ENCODE assay signal across 1 cellular context in genomic region chr6:108558372-108559096, GRCh38.
TF ChIP-seq lines count a peak whose summit lies in the region.

No MANE protein-coding gene starts in this region.

TF ChIP-seq in K562, 482 proteins besides CTCF, POLR2A, EP300 and RAD21 (continued from another document and continues in another):
- no peak for TF ChIP-seq MED1 (CRISPR knock-in tag; IDR thresholded peaks at IDR 0.05; ENCODE audit: borderline replicate concordance)
- peak; percentile 7; the same call in 1 of the 2 replicates for TF ChIP-seq RAD51 (IDR thresholded peaks at IDR 0.05; ENCODE audit: borderline replicate concordance, low read depth)
- peak; percentile 87 for TF ChIP-seq C11orf30 (IDR thresholded peaks at IDR 0.05; ENCODE audit: low read depth)
- TF ChIP-seq ZBTB33 (CRISPR knock-in tag; IDR thresholded peaks at IDR 0.05): no peak
- no peak for TF ChIP-seq NCOA1 (IDR thresholded peaks at IDR 0.05; ENCODE audit: low read depth)
- no peak for TF ChIP-seq HDAC1 (IDR thresholded peaks at IDR 0.05)
- no peak; the same call in 1 of the 2 replicates for TF ChIP-seq CBX1 (IDR thresholded peaks at IDR 0.05; ENCODE audit: low read depth)
- peak; percentile 57; the same call in 1 of the 2 replicates for TF ChIP-seq ZNF76 (CRISPR knock-in tag; IDR thresholded peaks at IDR 0.05; ENCODE audit: borderline replicate concordance)
- no peak for TF ChIP-seq ASH1L (IDR thresholded peaks at IDR 0.05; ENCODE audit: borderline replicate concordance, low read depth, partially characterized antibody)
- TF ChIP-seq, protein P1, sequence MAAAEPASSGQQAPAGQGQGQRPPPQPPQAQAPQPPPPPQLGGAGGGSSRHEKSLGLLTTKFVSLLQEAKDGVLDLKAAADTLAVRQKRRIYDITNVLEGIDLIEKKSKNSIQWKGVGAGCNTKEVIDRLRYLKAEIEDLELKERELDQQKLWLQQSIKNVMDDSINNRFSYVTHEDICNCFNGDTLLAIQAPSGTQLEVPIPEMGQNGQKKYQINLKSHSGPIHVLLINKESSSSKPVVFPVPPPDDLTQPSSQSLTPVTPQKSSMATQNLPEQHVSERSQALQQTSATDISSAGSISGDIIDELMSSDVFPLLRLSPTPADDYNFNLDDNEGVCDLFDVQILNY (CRISPR knock-in tag; IDR thresholded peaks at IDR 0.05): no peak
- peak; percentile 77 for TF ChIP-seq TFAP4 (CRISPR knock-in tag; IDR thresholded peaks at IDR 0.05; ENCODE audit: borderline replicate concordance)
- peak; percentile 80; the same call in 1 of the 2 replicates for TF ChIP-seq LCOR (CRISPR knock-in tag; IDR thresholded peaks at IDR 0.05)
- no peak for TF ChIP-seq ZBTB34 (CRISPR knock-in tag; IDR thresholded peaks at IDR 0.05)
- TF ChIP-seq NFE2L1 (tag; IDR thresholded peaks at IDR 0.05; ENCODE audit: borderline replicate concordance, low read depth): no peak
- TF ChIP-seq XRCC4 (IDR thresholded peaks at IDR 0.05; ENCODE audit: extremely low read depth, insufficient read depth, insufficient read length): no peak
- TF ChIP-seq ATF1 (CRISPR knock-in tag; IDR thresholded peaks at IDR 0.05): peak; percentile 81
- TF ChIP-seq ATF1 (tag; IDR thresholded peaks at IDR 0.05): peak; percentile 98
- no peak for TF ChIP-seq DLX4 (CRISPR knock-in tag; IDR thresholded peaks at IDR 0.05)
- TF ChIP-seq, protein P2, sequence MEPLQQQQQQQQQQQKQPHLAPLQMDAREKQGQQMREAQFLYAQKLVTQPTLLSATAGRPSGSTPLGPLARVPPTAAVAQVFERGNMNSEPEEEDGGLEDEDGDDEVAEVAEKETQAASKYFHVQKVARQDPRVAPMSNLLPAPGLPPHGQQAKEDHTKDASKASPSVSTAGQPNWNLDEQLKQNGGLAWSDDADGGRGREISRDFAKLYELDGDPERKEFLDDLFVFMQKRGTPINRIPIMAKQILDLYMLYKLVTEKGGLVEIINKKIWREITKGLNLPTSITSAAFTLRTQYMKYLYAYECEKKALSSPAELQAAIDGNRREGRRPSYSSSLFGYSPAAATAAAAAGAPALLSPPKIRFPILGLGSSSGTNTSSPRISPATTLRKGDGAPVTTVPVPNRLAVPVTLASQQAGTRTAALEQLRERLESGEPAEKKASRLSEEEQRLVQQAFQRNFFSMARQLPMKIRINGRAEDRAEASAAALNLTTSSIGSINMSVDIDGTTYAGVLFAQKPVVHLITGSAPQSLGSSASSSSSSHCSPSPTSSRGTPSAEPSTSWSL (CRISPR knock-in tag; IDR thresholded peaks at IDR 0.05; ENCODE audit: borderline replicate concordance): no peak
- TF ChIP-seq NR2C1 (IDR thresholded peaks at IDR 0.05): no peak
- no peak for TF ChIP-seq NR2C1 (tag; IDR thresholded peaks at IDR 0.05)
- TF ChIP-seq CBX8 (IDR thresholded peaks at IDR 0.05; ENCODE audit: borderline replicate concordance, extremely low read depth, low read depth, low read length, poor library complexity, severe bottlenecking): no peak
- TF ChIP-seq CTBP1 (IDR thresholded peaks at IDR 0.05; ENCODE audit: borderline replicate concordance): peak; percentile 2
- TF ChIP-seq, protein P3, sequence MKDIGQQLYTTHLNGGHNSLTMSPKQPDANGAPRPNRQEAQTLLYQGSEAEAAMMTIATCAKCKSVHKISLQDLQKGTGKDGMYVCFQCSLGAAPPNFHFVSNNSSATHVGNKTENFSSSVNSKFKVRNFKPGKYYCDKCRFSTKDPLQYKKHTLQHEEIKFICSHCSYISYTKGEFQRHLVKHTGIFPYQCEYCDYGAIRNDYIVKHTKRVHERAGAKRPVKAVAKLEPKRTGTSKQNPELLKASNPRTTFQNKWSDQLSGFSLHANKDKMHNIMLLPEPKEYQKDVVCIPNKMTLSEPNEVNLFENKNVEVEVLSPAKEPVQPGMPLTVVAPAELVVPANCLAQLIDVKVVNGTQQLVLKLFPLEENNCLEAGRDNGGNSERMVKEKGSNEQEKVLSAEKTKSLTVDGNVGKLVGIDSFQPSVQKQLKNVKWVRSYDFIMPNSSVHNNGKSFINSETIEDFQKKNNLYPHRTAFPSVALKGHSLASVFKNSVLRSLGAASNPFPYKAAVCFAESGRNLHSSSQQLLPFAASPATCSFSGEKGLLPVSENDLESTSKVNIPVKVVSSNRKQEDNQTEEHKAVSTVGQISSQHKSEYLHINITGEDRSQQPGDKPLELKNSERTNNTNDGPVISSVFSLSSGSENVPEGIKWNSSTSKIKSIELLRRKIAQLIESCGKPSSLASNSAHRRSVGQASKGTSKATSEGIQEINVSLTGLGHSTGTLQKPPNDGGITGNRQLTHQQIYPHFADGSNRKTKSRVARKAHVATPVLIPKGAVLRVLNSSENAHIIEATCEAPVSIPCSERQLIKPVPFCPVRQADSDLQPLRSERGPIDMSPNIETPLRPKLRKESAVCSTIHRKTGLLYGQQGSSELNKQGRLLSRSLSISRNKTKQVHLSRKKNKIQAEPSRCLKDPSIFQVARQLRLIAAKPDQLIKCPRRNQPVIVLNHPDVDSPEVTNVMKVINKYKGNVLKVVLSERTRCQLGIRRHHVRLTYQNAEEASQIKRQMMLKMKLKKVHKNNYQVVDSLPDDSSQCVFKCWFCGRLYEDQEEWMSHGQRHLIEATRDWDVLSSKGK (CRISPR knock-in tag; IDR thresholded peaks at IDR 0.05): no peak
- TF ChIP-seq MECOM (CRISPR knock-in tag; IDR thresholded peaks at IDR 0.05): no peak
- peak; percentile 91 for TF ChIP-seq CXXC5 (CRISPR knock-in tag; IDR thresholded peaks at IDR 0.05)
- TF ChIP-seq AFF1 (IDR thresholded peaks at IDR 0.05; ENCODE audit: low read depth in 1 of 2, partially characterized antibody in 2 of 2): no peak
- TF ChIP-seq TAF9B (IDR thresholded peaks at IDR 0.05; ENCODE audit: partially characterized antibody): peak; percentile 39
- TF ChIP-seq ZNF696 (CRISPR knock-in tag; conservative IDR thresholded peaks at IDR 0.05): no peak
- TF ChIP-seq GATAD2B (IDR thresholded peaks at IDR 0.05; ENCODE audit: borderline replicate concordance): peak; percentile 36; the same call in 1 of the 2 replicates
- no peak for TF ChIP-seq HDAC3 (IDR thresholded peaks at IDR 0.05; ENCODE audit: borderline replicate concordance, partially characterized antibody)
- TF ChIP-seq SRSF7 (optimal IDR thresholded peaks at IDR 0.05; ENCODE audit: low read depth, low read length): no peak
- peak; percentile 81 for TF ChIP-seq HIVEP1 (CRISPR knock-in tag; IDR thresholded peaks at IDR 0.05)
- no peak for TF ChIP-seq ZNF224 (CRISPR knock-in tag; IDR thresholded peaks at IDR 0.05)
- TF ChIP-seq ZFP30 (CRISPR knock-in tag; IDR thresholded peaks at IDR 0.05; ENCODE audit: borderline replicate concordance): no peak
- TF ChIP-seq TRIM28 (IDR thresholded peaks at IDR 0.05): no peak
- peak; percentile 83 for TF ChIP-seq EP400 (IDR thresholded peaks at IDR 0.05)
- TF ChIP-seq, protein P4, sequence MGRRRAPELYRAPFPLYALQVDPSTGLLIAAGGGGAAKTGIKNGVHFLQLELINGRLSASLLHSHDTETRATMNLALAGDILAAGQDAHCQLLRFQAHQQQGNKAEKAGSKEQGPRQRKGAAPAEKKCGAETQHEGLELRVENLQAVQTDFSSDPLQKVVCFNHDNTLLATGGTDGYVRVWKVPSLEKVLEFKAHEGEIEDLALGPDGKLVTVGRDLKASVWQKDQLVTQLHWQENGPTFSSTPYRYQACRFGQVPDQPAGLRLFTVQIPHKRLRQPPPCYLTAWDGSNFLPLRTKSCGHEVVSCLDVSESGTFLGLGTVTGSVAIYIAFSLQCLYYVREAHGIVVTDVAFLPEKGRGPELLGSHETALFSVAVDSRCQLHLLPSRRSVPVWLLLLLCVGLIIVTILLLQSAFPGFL (CRISPR knock-in tag; IDR thresholded peaks at IDR 0.05): no peak
- TF ChIP-seq SIRT6 (IDR thresholded peaks at IDR 0.05; ENCODE audit: low read depth, low read length): no peak
- no peak for TF ChIP-seq ZNF239 (CRISPR knock-in tag; IDR thresholded peaks at IDR 0.05)
- no peak for TF ChIP-seq PRMT5 (CRISPR knock-in tag; IDR thresholded peaks at IDR 0.05)
- TF ChIP-seq FOS (IDR thresholded peaks at IDR 0.05; ENCODE audit: extremely low read depth, insufficient read length): peak; percentile 74
- no peak for TF ChIP-seq SNRNP70 (optimal IDR thresholded peaks at IDR 0.05; ENCODE audit: low read depth, low read length)
- peak; percentile 72 for TF ChIP-seq GABPB1 (CRISPR knock-in tag; IDR thresholded peaks at IDR 0.05)
- no peak for TF ChIP-seq ZNF174 (CRISPR knock-in tag; IDR thresholded peaks at IDR 0.05)
- peak; percentile 48 for TF ChIP-seq HCFC1 (IDR thresholded peaks at IDR 0.05; ENCODE audit: low read depth, low read length)
- TF ChIP-seq MAZ (CRISPR knock-in tag; conservative IDR thresholded peaks at IDR 0.05 in 1 of 2, IDR thresholded peaks at IDR 0.05 in 1 of 2): peak; percentile 67 to 92; a peak in 3 of 4 replicates
- TF ChIP-seq TSC22D4 (tag; IDR thresholded peaks at IDR 0.05): no peak
- peak; percentile 93 for TF ChIP-seq RBM25 (IDR thresholded peaks at IDR 0.05; ENCODE audit: low read depth, low read length, severe bottlenecking)
- TF ChIP-seq CBX5 (IDR thresholded peaks at IDR 0.05; ENCODE audit: borderline replicate concordance, low read depth): peak; percentile 70; the same call in 1 of the 2 replicates
- TF ChIP-seq, protein P5, sequence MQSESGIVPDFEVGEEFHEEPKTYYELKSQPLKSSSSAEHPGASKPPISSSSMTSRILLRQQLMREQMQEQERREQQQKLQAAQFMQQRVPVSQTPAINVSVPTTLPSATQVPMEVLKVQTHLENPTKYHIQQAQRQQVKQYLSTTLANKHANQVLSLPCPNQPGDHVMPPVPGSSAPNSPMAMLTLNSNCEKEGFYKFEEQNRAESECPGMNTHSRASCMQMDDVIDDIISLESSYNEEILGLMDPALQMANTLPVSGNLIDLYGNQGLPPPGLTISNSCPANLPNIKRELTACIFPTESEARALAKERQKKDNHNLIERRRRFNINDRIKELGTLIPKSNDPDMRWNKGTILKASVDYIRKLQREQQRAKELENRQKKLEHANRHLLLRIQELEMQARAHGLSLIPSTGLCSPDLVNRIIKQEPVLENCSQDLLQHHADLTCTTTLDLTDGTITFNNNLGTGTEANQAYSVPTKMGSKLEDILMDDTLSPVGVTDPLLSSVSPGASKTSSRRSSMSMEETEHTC (IDR thresholded peaks at IDR 0.05): peak; percentile 88
- TF ChIP-seq RCOR1 (IDR thresholded peaks at IDR 0.05; ENCODE audit: borderline replicate concordance in 1 of 2, low read depth in 2 of 2, low read length in 2 of 2): peak; percentile 26 to 33; a peak in 1 of 4 replicates
- no peak for TF ChIP-seq PHB2 (IDR thresholded peaks at IDR 0.05; ENCODE audit: low read depth)
